1 cellular context compared by ENCODE assay signal in genomic region chr6:36946526-36946925, GRCh38.
TF ChIP-seq lines count a peak whose summit lies in the region.

No MANE protein-coding gene starts in this region.

TF ChIP-seq in H1, 55 proteins besides CTCF, POLR2A, EP300 and RAD21:
- TF ChIP-seq RBBP5 (IDR thresholded peaks at IDR 0.05; ENCODE audit: borderline replicate concordance, low read depth, low read length) (no peak), CEBPB (IDR thresholded peaks at IDR 0.05; ENCODE audit: low read depth, low read length) (no peak), KDM4A (IDR thresholded peaks at IDR 0.05; ENCODE audit: low read depth, low read length, severe bottlenecking) (no peak), CHD7 (IDR thresholded peaks at IDR 0.05; ENCODE audit: insufficient replicate concordance, low read length) (no peak), SP1 (IDR thresholded peaks at IDR 0.05; ENCODE audit: low read depth, low read length) (no peak), HDAC6 (IDR thresholded peaks at IDR 0.05; ENCODE audit: low read depth, low read length) (no peak), ASH2L (IDR thresholded peaks at IDR 0.05; ENCODE audit: low read length) (no peak), TAF7 (optimal IDR thresholded peaks at IDR 0.05; ENCODE audit: borderline replicate concordance, low read depth, low read length) (no peak), GABPA (IDR thresholded peaks at IDR 0.05; ENCODE audit: borderline replicate concordance, insufficient read depth, low read length) (no peak), TCF12 (IDR thresholded peaks at IDR 0.05; ENCODE audit: low read depth, low read length) (no peak), HDAC2 (IDR thresholded peaks at IDR 0.05; ENCODE audit: borderline replicate concordance in 1 of 2, low read depth in 2 of 2, low read length in 2 of 2) (no peak), SRF (IDR thresholded peaks at IDR 0.05; ENCODE audit: low read depth, low read length) (no peak), KDM5A (IDR thresholded peaks at IDR 0.05; ENCODE audit: low read length) (no peak), PHF8 (conservative IDR thresholded peaks at IDR 0.05; ENCODE audit: low read depth, low read length) (no peak), SIRT6 (IDR thresholded peaks at IDR 0.05; ENCODE audit: low read length) (no peak), EZH2 (IDR thresholded peaks at IDR 0.05; ENCODE audit: low read depth, low read length, severe bottlenecking) (no peak), TAF1 (IDR thresholded peaks at IDR 0.05; ENCODE audit: low read depth, low read length) (no peak)
